24 cellular contexts compared by ENCODE assay signal in the genomic region with DNA sequence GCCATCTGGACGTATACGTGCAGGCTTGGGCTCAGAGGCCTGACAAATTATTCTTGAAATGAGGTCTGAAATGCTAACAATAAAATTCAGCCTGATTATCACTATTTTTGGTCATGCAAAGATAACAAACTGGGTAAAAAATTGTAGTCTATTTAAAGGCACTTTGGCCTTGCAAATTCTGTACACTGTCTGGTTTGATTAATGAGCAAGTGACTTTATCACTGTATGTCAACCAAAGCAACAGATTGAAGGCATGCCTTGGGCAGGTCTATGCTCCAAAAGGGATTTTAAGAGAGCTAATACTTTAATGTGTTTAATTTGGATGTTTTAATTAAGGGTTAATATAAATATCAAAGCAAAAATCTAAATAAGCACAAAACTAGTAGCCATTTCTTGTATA.
"Had no signal": no experiment of that assay in that cellular context is flagged by ENCODE, and none has a peak within 500 bp of the region (broad histone marks: within the 10 kb centered on the region; RNA-seq: fewer than 3 reads in every experiment).

No MANE protein-coding gene starts in this region.

- H3K36me3 Mint-ChIP-seq: brain; immature natural killer cell; stimulated activated effector memory CD8-positive, alpha-beta T cell treated with anti-CD3 and anti-CD28 coated beads, Interleukin-12 subunit alpha, Interleukin-12 subunit beta, amount 100 ng/mL, for 72 hours had no signal

- ATAC-seq: activated CD4-positive, CD25-positive, alpha-beta regulatory T cell treated with anti-CD3 and anti-CD28 coated beads, Interleukin-2, amount 50 U/mL, for 24 hours; activated naive CD4-positive, alpha-beta T cell treated with anti-CD3 and anti-CD28 coated beads, Interleukin-2, amount 50 U/mL, for 72 hours; activated T-helper 17 cell treated with anti-CD3 and anti-CD28 coated beads, Interleukin-2, amount 50 U/mL, for 72 hours; left lobe of liver; lower lobe of right lung; natural killer cell; right lobe of liver; stimulated activated effector memory CD8-positive, alpha-beta T cell treated with anti-CD3 and anti-CD28 coated beads, Interleukin-12 subunit alpha, Interleukin-12 subunit beta, amount 100 ng/mL, for 72 hours; stimulated activated naive CD8-positive, alpha-beta T cell treated with anti-CD3 and anti-CD28 coated beads, Interleukin-15, amount 100 ng/mL, for 72 hours; T-helper 17 cell had no signal

- H2AFZ ChIP-seq: parathyroid adenoma had no signal

- H3K27ac Mint-ChIP-seq: activated naive CD4-positive, alpha-beta T cell treated with anti-CD3 and anti-CD28 coated beads, Interleukin-2, amount 50 U/mL, for 72 hours; activated T-helper 17 cell treated with anti-CD3 and anti-CD28 coated beads, Interleukin-2, amount 50 U/mL, for 72 hours; dendritic cell treated with granulocyte-macrophage colony-stimulating factor and Interleukin-4, amounts not matched to agents 40 ng/mL and 50 ng/mL, for 4 days; immature natural killer cell; natural killer cell; stimulated activated effector memory CD8-positive, alpha-beta T cell treated with anti-CD3 and anti-CD28 coated beads, Interleukin-12 subunit alpha, Interleukin-12 subunit beta, amount 100 ng/mL, for 72 hours; T-helper 17 cell had no signal

- H3K79me2 ChIP-seq: parathyroid adenoma had no signal

- H3K36me3 ChIP-seq: lower lobe of right lung, neutrophil, right lobe of liver, tibial artery had no signal

- H3K27ac ChIP-seq: lower lobe of right lung, neutrophil, parathyroid adenoma, right lobe of liver, skin epidermis, tibial artery had no signal

- H3K4me1 Mint-ChIP-seq: activated T-helper 17 cell treated with anti-CD3 and anti-CD28 coated beads, Interleukin-2, amount 50 U/mL, for 72 hours; immature natural killer cell; natural killer cell; stimulated activated effector memory CD8-positive, alpha-beta T cell treated with anti-CD3 and anti-CD28 coated beads, Interleukin-12 subunit alpha, Interleukin-12 subunit beta, amount 100 ng/mL, for 72 hours; stimulated activated naive CD8-positive, alpha-beta T cell treated with anti-CD3 and anti-CD28 coated beads, Interleukin-15, amount 100 ng/mL, for 72 hours; T-helper 17 cell had no signal

- H3K27me3 Mint-ChIP-seq: activated T-helper 17 cell treated with anti-CD3 and anti-CD28 coated beads, Interleukin-2, amount 50 U/mL, for 72 hours; brain; dendritic cell treated with granulocyte-macrophage colony-stimulating factor and Interleukin-4, amounts not matched to agents 40 ng/mL and 50 ng/mL, for 4 days; stimulated activated naive CD8-positive, alpha-beta T cell treated with anti-CD3 and anti-CD28 coated beads, Interleukin-15, amount 100 ng/mL, for 72 hours; T-helper 17 cell had no signal

- H3K9ac ChIP-seq: parathyroid adenoma had no signal

- DNase-seq: activated CD4-positive, alpha-beta T cell treated with anti-CD3 and anti-CD28 coated beads, Interleukin-2, amount 50 U/mL, for 1 hour; activated T-cell treated with anti-CD3 and anti-CD28 coated beads, Interleukin-2, amount 50 U/mL, for 1 hour; aorta; effector CD4-positive, alpha-beta T cell; erythroblast; foreskin fibroblast; immature natural killer cell; lower lobe of right lung; natural killer cell; right lobe of liver; stimulated activated CD4-positive, alpha-beta T cell treated with anti-CD3 and anti-CD28 coated beads, Interleukin-1b, Interleukin-23, amount 100 ng/mL, for 48 hours; stimulated activated naive CD8-positive, alpha-beta T cell treated with anti-CD3 and anti-CD28 coated beads, Interleukin-15, amount 100 ng/mL, for 72 hours; T-helper 17 cell; tibial artery had no signal

- H3K4me1 ChIP-seq: lower lobe of right lung, parathyroid adenoma, right lobe of liver, tibial artery had no signal

- H3K4me3 Mint-ChIP-seq: activated T-helper 17 cell treated with anti-CD3 and anti-CD28 coated beads, Interleukin-2, amount 50 U/mL, for 72 hours; brain; dendritic cell treated with granulocyte-macrophage colony-stimulating factor and Interleukin-4, amounts not matched to agents 40 ng/mL and 50 ng/mL, for 4 days; immature natural killer cell; natural killer cell; stimulated activated effector memory CD8-positive, alpha-beta T cell treated with anti-CD3 and anti-CD28 coated beads, Interleukin-12 subunit alpha, Interleukin-12 subunit beta, amount 100 ng/mL, for 72 hours; stimulated activated naive CD8-positive, alpha-beta T cell treated with anti-CD3 and anti-CD28 coated beads, Interleukin-15, amount 100 ng/mL, for 72 hours; T-helper 17 cell had no signal

- H3K4me3 ChIP-seq: lower lobe of right lung, right lobe of liver, skin epidermis, tibial artery had no signal

- H3K9me3 ChIP-seq: lower lobe of right lung, neutrophil, right lobe of liver, tibial artery had no signal

- H3K27me3 ChIP-seq: neutrophil, right lobe of liver, tibial artery had no signal
